Comparison of ENCODE assay signal across 9 cellular contexts in genomic region chr16:85235988-85236831, GRCh38.
DNase-seq lines count a peak whose midpoint lies in the region; ATAC-seq, FAIRE-seq and TF ChIP-seq lines count a peak whose summit lies in the region.
"Had no signal": no experiment of that assay in that cellular context is flagged by ENCODE, and none has a peak within 500 bp of the region (broad histone marks: within the 10 kb centered on the region; RNA-seq: fewer than 3 reads in every experiment).

No MANE protein-coding gene starts in this region.

- no peaks in the 10 kb centered on the region for H3K27me3 ChIP-seq in adipocyte (replicated peaks; ENCODE audit: control insufficient read depth, insufficient read depth, low read length)
- H3K27me3 ChIP-seq in tibial nerve = peaks cover 0 to 7% of the 10 kb centered on the region in 2 donors

- TF ChIP-seq CTCF in kidney (IDR thresholded peaks at IDR 0.05; ENCODE audit: borderline replicate concordance, extremely low read depth, insufficient read depth) (no peak), tibial nerve (IDR thresholded peaks at IDR 0.05) (no peak)

- no peak for DNase-seq in adipocyte (ENCODE audit: low read depth)
- peak; percentile 89 for DNase-seq in kidney
- DNase-seq in tibial nerve (ENCODE audit: low spot score in 2 of 2) = no peak
- DNase-seq in Kasumi-1 (lab: John Stamatoyannopoulos, UW) = no peak
- DNase-seq in activated CD4-positive, CD25-positive, alpha-beta regulatory T cell (lab: John Stamatoyannopoulos, UW) = no peak
- no peak for DNase-seq in DMS53 treated with DMSO at 0.1 percent for 48 hours (lab: John Stamatoyannopoulos, UW; ENCODE audit: unreplicated experiment)
- no peak for DNase-seq in GDM1 (lab: John Stamatoyannopoulos, UW)
- DNase-seq: SW 1271 had no signal

- intact Hi-C loops in kidney (cut with DNase I) = no loop called here

- H3K4me3 ChIP-seq in adipocyte (ENCODE audit: low read length) = peak overlapping the region; percentile 22
- H3K4me3 ChIP-seq in kidney (ENCODE audit: low read length in 2 of 2) = no peak overlapping the region
- peak overlapping the region in 3 of 4 donors; percentile 15 to 46 (median 23) for H3K4me3 ChIP-seq in tibial nerve

- TF ChIP-seq EP300 in tibial nerve (IDR thresholded peaks at IDR 0.05) = no peak

- H3K9ac ChIP-seq in adipocyte (ENCODE audit: low read length) = peak overlapping the region; percentile 58
- no peak overlapping the region for H3K9ac ChIP-seq in kidney (ENCODE audit: low read length in 2 of 2)

- ATAC-seq in GM21723 (IDR thresholded peaks at IDR 0.05; ENCODE audit: unreplicated experiment) = peak; percentile 51

- no peak overlapping the region for H3K27ac ChIP-seq in kidney (ENCODE audit: low read depth in 2 of 2, low read length in 2 of 2)
- H3K27ac ChIP-seq in tibial nerve = peak overlapping the region in 3 of 4 donors; percentile 25 to 74 (median 59)

- no peaks in the 10 kb centered on the region for H3K36me3 ChIP-seq in adipocyte (ENCODE audit: control insufficient read depth, insufficient read depth, low read length, severe bottlenecking)
- no peaks in the 10 kb centered on the region for H3K36me3 ChIP-seq in kidney (ENCODE audit: control insufficient read depth in 1 of 2, insufficient read depth in 2 of 2, low read length in 2 of 2)
- no peaks in the 10 kb centered on the region for H3K36me3 ChIP-seq in tibial nerve

- no peaks in the 10 kb centered on the region for H3K9me3 ChIP-seq in adipocyte (ENCODE audit: control insufficient read depth, low read length)
- H3K9me3 ChIP-seq in kidney (ENCODE audit: control insufficient read depth in 1 of 2, low read length in 2 of 2) = no peaks in the 10 kb centered on the region
- no peaks in the 10 kb centered on the region for H3K9me3 ChIP-seq in tibial nerve

- WGBS in tibial nerve, 2 donors = 33 to 35% methylated on average over 10 to 16 of the region's 20 CpGs

- peaks cover 48% of the 10 kb centered on the region for H3K4me1 ChIP-seq in adipocyte (ENCODE audit: control insufficient read depth, insufficient read depth, low read length)
- H3K4me1 ChIP-seq in kidney (ENCODE audit: control insufficient read depth in 1 of 2, insufficient read depth in 1 of 2, low read depth in 1 of 2, low read length in 2 of 2) = peaks cover 0 to 17% of the 10 kb centered on the region in 2 donors
- H3K4me1 ChIP-seq in tibial nerve = peaks cover 4 to 73% (median 29%) of the 10 kb centered on the region in 4 donors

- TF ChIP-seq POLR2A in tibial nerve (IDR thresholded peaks at IDR 0.05) = no peak

- FAIRE-seq in kidney (lab: Jason Lieb, UNC) = no peak

Comparison
In these comparisons a context has a peak if more than half of its experiments do, and no peak if none do; other contexts are left out.
1. H3K4me3 ChIP-seq: peak in adipocyte (single experiment) and tibial nerve (3 of 4); none in kidney (0 of 2).
2. H3K27ac ChIP-seq: peak in tibial nerve (3 of 4); none in kidney (0 of 2).